In the genomic region with DNA sequence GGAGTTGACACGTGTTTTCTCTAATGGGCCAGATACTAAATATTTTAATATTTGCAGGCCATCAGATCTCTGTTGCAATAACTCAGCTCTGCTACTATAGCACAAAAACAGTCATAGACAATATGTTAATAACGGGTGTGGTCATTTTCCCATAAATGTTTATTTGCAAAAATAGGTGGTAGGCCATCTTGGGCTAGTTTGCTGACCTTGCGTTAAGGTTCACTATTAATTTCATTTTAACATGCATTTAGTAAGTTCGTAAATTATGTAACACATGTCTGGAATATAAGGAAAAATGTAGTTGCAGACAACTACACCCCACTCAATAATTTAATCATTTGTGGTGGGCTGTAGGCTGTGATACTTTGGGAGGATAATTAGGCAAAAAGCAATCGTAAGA, we compare ENCODE assay signal across 29 cellular contexts.
"Had no signal": no experiment of that assay in that cellular context is flagged by ENCODE, and none has a peak within 500 bp of the region (broad histone marks: within the 10 kb centered on the region; RNA-seq: fewer than 3 reads in every experiment).

No MANE protein-coding gene starts in this region.

- H3K27me3 ChIP-seq: colonic mucosa, esophagus muscularis mucosa, esophagus squamous epithelium, foreskin keratinocyte, gastrocnemius medialis, gastroesophageal sphincter, heart left ventricle, heart right ventricle, hepatocyte had no signal

- H3K4me1 ChIP-seq: colonic mucosa, esophagus muscularis mucosa, gastrocnemius medialis, gastroesophageal sphincter, heart left ventricle, heart right ventricle had no signal

- H3K79me2 ChIP-seq: hepatocyte had no signal

- H3K4me3 Mint-ChIP-seq: dendritic cell treated with granulocyte-macrophage colony-stimulating factor and Interleukin-4, amounts not matched to agents 40 ng/mL and 50 ng/mL, for 4 days; effector memory CD8-positive, alpha-beta T cell had no signal

- H3K27me3 Mint-ChIP-seq: dendritic cell treated with granulocyte-macrophage colony-stimulating factor and Interleukin-4, amounts not matched to agents 40 ng/mL and 50 ng/mL, for 4 days; effector memory CD8-positive, alpha-beta T cell had no signal

- DNase-seq: colonic mucosa; cortex of kidney; dermis blood vessel endothelial cell; dorsolateral prefrontal cortex; effector CD4-positive, alpha-beta T cell; effector CD8-positive, alpha-beta T cell; effector memory CD4-positive, alpha-beta T cell; effector memory CD8-positive, alpha-beta T cell; erythroblast; esophagus squamous epithelium; foreskin fibroblast; foreskin keratinocyte; foreskin melanocyte; gastrocnemius medialis; glutamatergic neuron; head of caudate nucleus; heart right ventricle had no signal

- H3K27ac ChIP-seq: colonic mucosa, coronary artery, dorsolateral prefrontal cortex, epithelial cell of prostate, esophagus muscularis mucosa, esophagus squamous epithelium, foreskin keratinocyte, gastrocnemius medialis, gastroesophageal sphincter, heart left ventricle, heart right ventricle, hepatocyte had no signal

- H3K36me3 ChIP-seq: colonic mucosa, esophagus muscularis mucosa, esophagus squamous epithelium, gastrocnemius medialis, gastroesophageal sphincter, heart left ventricle, heart right ventricle had no signal

- H3K4me3 ChIP-seq: colonic mucosa, coronary artery, dorsolateral prefrontal cortex, esophagus muscularis mucosa, esophagus squamous epithelium, gastrocnemius medialis, gastroesophageal sphincter, heart left ventricle, heart right ventricle, hepatocyte had no signal

- H3K9me3 ChIP-seq: colonic mucosa, esophagus muscularis mucosa, esophagus squamous epithelium, gastrocnemius medialis, gastroesophageal sphincter had no signal

- H2AFZ ChIP-seq: hepatocyte had no signal

- H3K4me2 ChIP-seq: hepatocyte had no signal

- H3K27ac Mint-ChIP-seq: dendritic cell treated with granulocyte-macrophage colony-stimulating factor and Interleukin-4, amounts not matched to agents 40 ng/mL and 50 ng/mL, for 4 days; effector memory CD8-positive, alpha-beta T cell had no signal

- H3K9me3 Mint-ChIP-seq: dendritic cell treated with granulocyte-macrophage colony-stimulating factor and Interleukin-4, amounts not matched to agents 40 ng/mL and 50 ng/mL, for 4 days; effector memory CD8-positive, alpha-beta T cell had no signal

- FAIRE-seq: colon, endometrium, endothelial cell of umbilical vein, frontal cortex had no signal

- ATAC-seq: effector memory CD8-positive, alpha-beta T cell; esophagus mucosa; foreskin keratinocyte; gastrocnemius medialis; gastroesophageal sphincter; heart left ventricle; heart right ventricle had no signal
